8 cellular contexts compared by ENCODE assay signal in the genomic region with DNA sequence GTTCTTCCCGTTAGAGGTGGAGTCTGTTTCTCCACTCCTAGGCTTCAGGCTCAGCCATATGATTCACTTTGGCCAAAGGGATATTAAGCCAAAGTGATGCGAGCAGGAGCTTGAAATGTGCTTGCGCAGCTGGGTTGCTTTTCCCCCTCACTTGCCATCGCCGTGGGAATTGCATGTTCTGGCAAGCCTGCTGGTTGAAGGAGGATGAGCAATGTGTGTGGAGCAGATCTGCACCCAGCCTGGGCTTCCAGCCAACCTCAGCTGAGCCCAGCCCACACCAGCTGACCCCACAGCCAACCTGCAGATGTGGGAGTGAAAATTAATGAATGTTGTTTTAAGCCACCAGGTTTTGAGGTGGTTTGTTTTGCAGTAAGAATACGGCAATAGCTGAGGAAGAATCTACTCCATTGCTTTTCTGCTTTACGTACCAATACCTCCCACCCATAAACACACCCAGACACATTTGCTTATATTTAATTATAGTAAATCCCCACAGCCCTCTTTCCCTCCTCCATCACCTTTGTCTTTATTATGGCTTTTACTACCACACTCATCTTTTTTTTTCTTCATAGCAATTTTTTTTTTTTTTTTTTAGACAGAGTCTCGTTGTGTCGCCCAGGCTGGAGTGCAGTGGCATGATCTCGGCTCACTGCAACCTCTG.
DNase-seq lines count a peak whose midpoint lies in the region; ATAC-seq, FAIRE-seq and TF ChIP-seq lines count a peak whose summit lies in the region.
"Had no signal": no experiment of that assay in that cellular context is flagged by ENCODE, and none has a peak within 500 bp of the region (broad histone marks: within the 10 kb centered on the region; RNA-seq: fewer than 3 reads in every experiment).

No MANE protein-coding gene starts in this region.

- no peak for TF ChIP-seq POLR2A in gastroesophageal sphincter (IDR thresholded peaks at IDR 0.05)
- no peak for TF ChIP-seq POLR2A in testis (IDR thresholded peaks at IDR 0.05)

- FAIRE-seq in HTR-8/SVneo (lab: Jason Lieb, UNC): peak; percentile 82
- FAIRE-seq: colon had no signal

- H3K9me3 ChIP-seq in gastroesophageal sphincter (no peaks in the 10 kb centered on the region), testis (no peaks in the 10 kb centered on the region)
- no peaks in the 10 kb centered on the region for H3K9me3 ChIP-seq in effector memory CD4-positive, alpha-beta T cell (ENCODE audit: control insufficient read depth, low read length)

- peaks cover 0 to 11% (median 0%) of the 10 kb centered on the region in 3 donors for H3K4me1 ChIP-seq in gastroesophageal sphincter
- H3K4me1 ChIP-seq in testis: no peaks in the 10 kb centered on the region
- no peaks in the 10 kb centered on the region for H3K4me1 ChIP-seq in effector memory CD4-positive, alpha-beta T cell (ENCODE audit: control insufficient read depth, insufficient read depth, low read length, poor library complexity, severe bottlenecking)

- DNase-seq in HTR-8/SVneo (ENCODE audit: insufficient read length, low spot score) (peak; percentile 69), SHP77 (lab: John Stamatoyannopoulos, UW) (peak; percentile 72 to 82), testis (peak; percentile 48), KG1 (lab: John Stamatoyannopoulos, UW) (no peak), Kasumi-1 (lab: John Stamatoyannopoulos, UW) (no peak)
- no peak for DNase-seq in effector memory CD4-positive, alpha-beta T cell

- no peak overlapping the region for H3K4me3 ChIP-seq in gastroesophageal sphincter
- no peak overlapping the region for H3K4me3 ChIP-seq in testis
- H3K4me3 ChIP-seq in effector memory CD4-positive, alpha-beta T cell (ENCODE audit: insufficient read depth, low read depth, low read length, poor library complexity, severe bottlenecking): no peak overlapping the region

- intact Hi-C loops in testis (cut with DNase I; ENCODE audit: low total_unique reads): no loop called here

- H3K27ac ChIP-seq in gastroesophageal sphincter (no peak overlapping the region), testis (no peak overlapping the region)
- H3K27ac ChIP-seq in effector memory CD4-positive, alpha-beta T cell (ENCODE audit: insufficient read depth, low read length, poor library complexity, severe bottlenecking): no peak overlapping the region

- 29 to 31% methylated on average over 4 to 6 of the region's 10 CpGs for WGBS in gastroesophageal sphincter (ENCODE audit: low coverage in 1 of 2), 2 donors
- 38 to 43% methylated on average over 8 to 10 of the region's 10 CpGs for WGBS in testis, 2 donors

- TF ChIP-seq EP300 in gastroesophageal sphincter (IDR thresholded peaks at IDR 0.05): no peak

- peak; percentile 48 for ATAC-seq in gastroesophageal sphincter

- TF ChIP-seq CTCF in gastroesophageal sphincter (IDR thresholded peaks at IDR 0.05) (no peak), testis (IDR thresholded peaks at IDR 0.05) (no peak)

- H3K36me3 ChIP-seq in gastroesophageal sphincter (no peaks in the 10 kb centered on the region), testis (ENCODE audit: low read depth, missing control alignments) (no peaks in the 10 kb centered on the region)
- H3K36me3 ChIP-seq in effector memory CD4-positive, alpha-beta T cell (ENCODE audit: control insufficient read depth, insufficient read depth, low read length): no peaks in the 10 kb centered on the region

- no peaks in the 10 kb centered on the region for H3K27me3 ChIP-seq in gastroesophageal sphincter
- no peaks in the 10 kb centered on the region for H3K27me3 ChIP-seq in testis
- H3K27me3 ChIP-seq in effector memory CD4-positive, alpha-beta T cell (replicated peaks; ENCODE audit: control insufficient read depth, insufficient read depth, low read length, poor library complexity, severe bottlenecking): no peaks in the 10 kb centered on the region

Comparison
In these comparisons a context has a peak if more than half of its experiments do, and no peak if none do; other contexts are left out.
1. DNase-seq: peak in HTR-8/SVneo (single experiment), SHP77 (2 of 2) and testis (single experiment); none in KG1 (single experiment), effector memory CD4-positive, alpha-beta T cell (0 of 3) and Kasumi-1 (0 of 2).